Comparison of ENCODE assay signal across 8 cellular contexts in genomic region chr5:136192526-136193395, GRCh38. TPM values are rescaled to one million over a fixed set of nuclear protein-coding genes. Genes with fewer than 3 reads are reported as not detected.
DNase-seq lines count a peak whose midpoint lies in the region.

TSS of gene SMIM32 (minus strand) at chr5:136193162. CDS start at chr5:136192524, 638 bp downstream.

- peaks cover 0 to 24% of the 10 kb centered on the region in 2 donors for H3K27me3 ChIP-seq in esophagus (ENCODE audit: control insufficient read depth in 1 of 2, insufficient read depth in 2 of 2, low read length in 2 of 2)
- peaks cover 3% of the 10 kb centered on the region for H3K27me3 ChIP-seq in muscle layer of duodenum (ENCODE audit: low read depth, low read length)

- H3K9me3 ChIP-seq in esophagus (ENCODE audit: control insufficient read depth in 2 of 2, insufficient read depth in 1 of 2, low read depth in 1 of 2, low read length in 1 of 2) (no peaks in the 10 kb centered on the region), muscle layer of duodenum (ENCODE audit: control insufficient read depth in 1 of 2, low read length in 2 of 2) (no peaks in the 10 kb centered on the region)

- 1 to 2% methylated on average over 80 to 82 of the region's 82 CpGs for WGBS in esophagus, 2 donors

- H3K27ac ChIP-seq in esophagus (ENCODE audit: low read depth in 2 of 2, low read length in 1 of 2) = no peak within 1 kb of the TSS
- H3K27ac ChIP-seq in muscle layer of duodenum (ENCODE audit: low read length) = no peak within 1 kb of the TSS

- no peaks in the 10 kb centered on the region for H3K36me3 ChIP-seq in esophagus (ENCODE audit: control insufficient read depth in 2 of 2, insufficient read depth in 2 of 2, low read length in 1 of 2)
- peaks cover 0 to 11% of the 10 kb centered on the region in 2 donors for H3K36me3 ChIP-seq in muscle layer of duodenum (ENCODE audit: control insufficient read depth in 1 of 2, insufficient read depth in 2 of 2, low read length in 2 of 2)

- H3K4me1 ChIP-seq in esophagus (ENCODE audit: control insufficient read depth in 2 of 2, insufficient read depth in 2 of 2, low read length in 1 of 2) (peaks cover 9 to 19% of the 10 kb centered on the region in 2 donors), muscle layer of duodenum (ENCODE audit: control insufficient read depth in 1 of 2, insufficient read depth in 2 of 2, low read length in 2 of 2) (peaks cover 0 to 32% of the 10 kb centered on the region in 2 donors)

- DNase-seq in AG08395 (ENCODE audit: low spot score) = peak; percentile 28
- DNase-seq in NCI-H128 (lab: John Stamatoyannopoulos, UW; ENCODE audit: unreplicated experiment) = peak; percentile 24
- DNase-seq in DMS153 treated with DMSO at 0.1 percent for 48 hours (lab: John Stamatoyannopoulos, UW; ENCODE audit: unreplicated experiment) = no peak
- DNase-seq in OCI-M2 (lab: John Stamatoyannopoulos, UW; ENCODE audit: unreplicated experiment) = no peak
- no peak for DNase-seq in LoVo (ENCODE audit: low spot score)
- DNase-seq in CD1c-positive myeloid dendritic cell (ENCODE audit: extremely low spot score) = no peak

- peak within 1 kb of the TSS; percentile 31 to 34 for H3K4me3 ChIP-seq in esophagus (ENCODE audit: low read depth in 1 of 2, low read length in 2 of 2)
- H3K4me3 ChIP-seq in muscle layer of duodenum (ENCODE audit: low read depth in 1 of 2, low read length in 2 of 2) = peak within 1 kb of the TSS; percentile 57 to 71

RNA-seq across cellular contexts. Expression of gene SMIM32, which starts in this region (rescaled TPM):
- polyA plus RNA-seq in esophagus = not detected

Comparison
In these comparisons a context has a peak if more than half of its experiments do, and no peak if none do; other contexts are left out.
1. DNase-seq: peak in AG08395 (single experiment) and NCI-H128 (single experiment); none in DMS153 treated with DMSO at 0.1 percent for 48 hours (single experiment), OCI-M2 (single experiment), LoVo (single experiment) and CD1c-positive myeloid dendritic cell (single experiment).